In the genomic region with DNA sequence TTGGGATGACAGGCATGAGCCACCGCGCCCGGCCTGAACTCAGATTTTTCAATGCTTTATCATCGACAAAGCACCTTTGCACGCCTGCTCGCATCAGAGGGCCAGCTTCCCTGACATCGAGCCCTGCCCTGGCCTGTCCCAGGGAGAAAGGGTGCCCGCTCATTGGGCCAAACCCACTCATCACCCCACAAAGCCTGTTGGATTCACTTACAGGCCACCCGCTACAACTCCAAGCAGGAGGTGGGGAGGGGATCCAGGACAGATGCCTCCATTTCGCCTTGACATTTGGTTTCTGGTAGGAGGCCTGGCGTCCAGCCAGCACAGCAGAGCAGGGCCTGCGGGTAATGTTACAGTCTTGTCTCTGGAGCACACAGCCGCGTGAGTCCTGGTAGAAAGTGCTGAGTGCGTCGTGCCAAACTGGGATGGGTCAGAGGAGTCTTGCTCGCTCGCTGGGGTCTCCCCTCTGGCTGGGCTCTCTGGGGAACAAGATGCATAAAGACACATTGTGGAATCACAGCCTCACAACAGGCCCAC, we compare ENCODE assay signal across 10 cellular contexts. TPM values are rescaled to one million over a fixed set of nuclear protein-coding genes. Genes with fewer than 3 reads are reported as not detected.
DNase-seq lines count a peak whose midpoint lies in the region; ATAC-seq and TF ChIP-seq lines count a peak whose summit lies in the region.
"Had no signal": no experiment of that assay in that cellular context is flagged by ENCODE, and none has a peak within 500 bp of the region (broad histone marks: within the 10 kb centered on the region; RNA-seq: fewer than 3 reads in every experiment).

No MANE protein-coding gene starts in this region.

- TF ChIP-seq CTCF in esophagus squamous epithelium (IDR thresholded peaks at IDR 0.05) (no peak), parathyroid adenoma (IDR thresholded peaks at IDR 0.05) (no peak), PC-3 (conservative IDR thresholded peaks at IDR 0.05; ENCODE audit: low read depth, low read length) (no peak)

- H2AFZ ChIP-seq in parathyroid adenoma (peak overlapping the region; percentile 87), PC-3 (ENCODE audit: low read length) (no peak overlapping the region)

- H3K9me2 ChIP-seq in PC-3 (replicated peaks; ENCODE audit: low read length) = no peaks in the 10 kb centered on the region

- intact Hi-C loops in esophagus squamous epithelium (cut with DNase I) = no loop called here
- intact Hi-C loops in PC-3 (cut with micrococcal nuclease) = no loop called here

- H3K27ac ChIP-seq in esophagus squamous epithelium (peak overlapping the region; percentile 2 to 82 (median 80)), parathyroid adenoma (peak overlapping the region; percentile 67), PC-3 (ENCODE audit: low read length) (no peak overlapping the region)

- peak overlapping the region; percentile 54 for H3K4me2 ChIP-seq in parathyroid adenoma (ENCODE audit: low read length)
- no peak overlapping the region for H3K4me2 ChIP-seq in PC-3 (ENCODE audit: low read length)

- H3K9ac ChIP-seq in parathyroid adenoma (no peak overlapping the region), PC-3 (ENCODE audit: low read length) (no peak overlapping the region)

- CTCF ChIA-PET in PC-3 (lab: Charles Lee) = no interaction called here

- peak; percentile 46 for DNase-seq in H7
- peak; percentile 90 for DNase-seq in NCI-H69 (lab: John Stamatoyannopoulos, UW)
- DNase-seq in esophagus squamous epithelium (lab: John Stamatoyannopoulos, UW) = no peak
- no peak for DNase-seq in PC-3
- DNase-seq: stimulated activated CD4-positive, alpha-beta T cell treated with anti-CD3 and anti-CD28 coated beads, Interleukin-2, amount 100 ng/mL, for 48 hours had no signal

- H3K79me2 ChIP-seq in parathyroid adenoma (no peaks in the 10 kb centered on the region), PC-3 (ENCODE audit: low read length) (no peaks in the 10 kb centered on the region)

- H3K9me3 ChIP-seq in esophagus squamous epithelium (no peaks in the 10 kb centered on the region), parathyroid adenoma (ENCODE audit: control insufficient read depth, low read length) (no peaks in the 10 kb centered on the region), PC-3 (ENCODE audit: low read length) (no peaks in the 10 kb centered on the region)

- ATAC-seq in GM21423 (IDR thresholded peaks at IDR 0.05; ENCODE audit: unreplicated experiment) (no peak), HG02610 (IDR thresholded peaks at IDR 0.05; ENCODE audit: unreplicated experiment) (no peak), GM19035 (IDR thresholded peaks at IDR 0.05; ENCODE audit: unreplicated experiment) (no peak), PC-3 (no peak)

- H3K4me1 ChIP-seq in esophagus squamous epithelium (peaks cover 4 to 67% (median 37%) of the 10 kb centered on the region in 3 donors), parathyroid adenoma (peaks cover 19% of the 10 kb centered on the region), PC-3 (ENCODE audit: insufficient read depth, low read length) (no peaks in the 10 kb centered on the region)

- H3K27me3 ChIP-seq in H7 (ENCODE audit: control insufficient read depth, insufficient read depth, low read length) (no peaks in the 10 kb centered on the region), esophagus squamous epithelium (peaks cover 0 to 21% (median 0%) of the 10 kb centered on the region in 4 donors), parathyroid adenoma (ENCODE audit: control insufficient read depth, insufficient read depth, low read length) (no peaks in the 10 kb centered on the region), PC-3 (ENCODE audit: low read length) (peaks cover 8% of the 10 kb centered on the region; the same call in 1 of the 2 replicates)

- H3K36me3 ChIP-seq in H7 (replicated peaks; ENCODE audit: control insufficient read depth, insufficient read depth, low read length) = no peaks in the 10 kb centered on the region
- no peaks in the 10 kb centered on the region for H3K36me3 ChIP-seq in esophagus squamous epithelium
- H3K36me3 ChIP-seq in parathyroid adenoma (ENCODE audit: control insufficient read depth, insufficient read depth, low read length) = no peaks in the 10 kb centered on the region
- H3K36me3 ChIP-seq in PC-3 (ENCODE audit: low read depth, low read length) = no peaks in the 10 kb centered on the region

- no peaks in the 10 kb centered on the region for H4K20me1 ChIP-seq in PC-3 (ENCODE audit: low read length)

- H3F3A ChIP-seq in PC-3 (ENCODE audit: low read length, unreplicated experiment) = no peaks in the 10 kb centered on the region

- no TSS peak for BruUV-seq in PC-3 (replicated peaks; lab: Mats Ljungman, UMichigan)

- H3K4me3 ChIP-seq in H7 (ENCODE audit: insufficient read depth, low read depth, low read length) (no peak overlapping the region), esophagus squamous epithelium (no peak overlapping the region), parathyroid adenoma (ENCODE audit: low read depth, low read length) (no peak overlapping the region), PC-3 (ENCODE audit: low read length) (no peak overlapping the region)

- 30 to 38% methylated on average over 10 to 11 of the region's 18 CpGs for WGBS in esophagus squamous epithelium, 2 donors

- POLR2A ChIA-PET in PC-3 (lab: Charles Lee; ENCODE audit: unreplicated experiment) = no interaction called here

- no peak for TF ChIP-seq POLR2A in esophagus squamous epithelium (IDR thresholded peaks at IDR 0.05)

RNA-seq across cellular contexts. Expression of gene SMTNL2, which starts 19.8 kb away (rescaled TPM):
- total RNA-seq in H7 (2014; rRNA removed; shearing (Covaris generic)) = 1.4 and 1.9 TPM in 2 replicates
- total RNA-seq in esophagus squamous epithelium (under 1 TPM; 0.41 to 0.76 (median 0.69) TPM), PC-3 (2014; rRNA removed) (not detected in 2 replicates)
- total RNA-seq: OCI-LY7 had no signal

RNA-seq across cellular contexts. Expression of gene ALOX15, which starts 37.3 kb away (rescaled TPM):
- 0.10 and 0.11 TPM in 2 replicates for total RNA-seq in H7 (2014; rRNA removed; shearing (Covaris generic))
- total RNA-seq in esophagus squamous epithelium = under 1 TPM in 1 of 4 donors, not detected in 3; 0.30 TPM
- total RNA-seq in PC-3 (2014; rRNA removed) = 0.81 TPM in 1 of 2 replicates, not detected in the other

RNA-seq across cellular contexts. Expression of gene GGT6, which starts 43.8 kb away (rescaled TPM):
- not detected in 2 replicates for total RNA-seq in H7 (2014; rRNA removed; shearing (Covaris generic))
- total RNA-seq in esophagus squamous epithelium (100 to 1,000 TPM in 1 of 4 donors, 10 to 100 TPM in 3; 46.0 to 141 (median 68.5) TPM), PC-3 (2014; rRNA removed) (not detected in 2 replicates)
- total RNA-seq: OCI-LY7 had no signal

RNA-seq across cellular contexts. Expression of gene MYBBP1A, which starts 49.0 kb away (rescaled TPM):
- total RNA-seq in H7 (2014; rRNA removed; shearing (Covaris generic)) = 140 and 149 TPM in 2 replicates
- total RNA-seq in esophagus squamous epithelium = 10 to 100 TPM; 32.4 to 70.0 (median 54.4) TPM
- total RNA-seq in PC-3 (2014; rRNA removed) = 155 and 171 TPM in 2 replicates

Comparison
In these comparisons a context has a peak if more than half of its experiments do, and no peak if none do; other contexts are left out.
1. DNase-seq: peak in H7 (single experiment) and NCI-H69 (single experiment); none in esophagus squamous epithelium (single experiment) and PC-3 (single experiment).
2. RNA of gene GGT6, which starts 43.8 kb away (total RNA-seq): 46.0 to 141 TPM in esophagus squamous epithelium; not detected in H7 and not detected in PC-3; every median in the first group is over 10 times any median in the second.